ENCODE assay signal across 21 cellular contexts in the genomic region with DNA sequence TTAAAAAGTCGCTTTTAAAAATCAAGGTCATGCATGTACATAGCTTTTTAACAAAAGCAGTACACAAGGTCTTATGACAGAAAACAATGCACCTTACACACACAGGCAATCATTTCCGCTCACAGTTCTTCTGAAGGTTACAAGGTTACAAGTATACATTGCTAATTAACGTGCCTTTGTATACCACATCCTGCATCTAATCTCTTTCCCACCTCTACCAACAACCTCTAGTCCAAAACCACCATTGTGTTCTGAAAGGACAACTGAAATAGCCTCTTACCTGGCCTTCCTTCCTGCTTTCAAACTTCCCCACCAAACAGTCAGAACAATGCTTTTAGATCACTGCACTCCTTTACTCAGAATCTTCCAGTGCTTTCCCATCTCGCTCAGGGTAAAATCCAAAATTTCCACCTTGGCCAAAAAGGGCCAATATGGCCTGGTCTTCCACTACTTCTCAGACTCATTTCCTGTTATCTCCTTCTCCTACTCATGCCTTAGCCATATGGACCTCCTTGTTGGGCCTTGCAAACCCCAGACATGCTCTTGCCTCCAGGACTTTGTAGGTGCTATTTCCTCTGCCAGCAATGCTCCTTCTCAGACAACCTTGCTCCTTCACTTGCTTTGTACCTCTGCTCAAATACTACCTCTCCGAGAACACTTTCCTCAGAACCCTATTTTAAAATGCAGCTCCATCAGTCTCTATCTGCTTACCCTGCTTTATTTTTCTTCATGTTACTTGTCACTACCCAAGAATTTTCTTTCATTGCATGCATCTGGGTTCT.
DNase-seq lines count a peak whose midpoint lies in the region; ATAC-seq and TF ChIP-seq lines count a peak whose summit lies in the region.
"Had no signal": no experiment of that assay in that cellular context is flagged by ENCODE, and none has a peak within 500 bp of the region (broad histone marks: within the 10 kb centered on the region; RNA-seq: fewer than 3 reads in every experiment).

No MANE protein-coding gene starts in this region.

- H3K36me3 Mint-ChIP-seq in activated T-cell treated with anti-CD3 and anti-CD28 coated beads, Interleukin-2, amount 50 U/mL, for 24 hours (ENCODE audit: low read depth), result peaks cover 36% of the 10 kb centered on the region
- H3K36me3 Mint-ChIP-seq in activated T-cell treated with anti-CD3 and anti-CD28 coated beads, Interleukin-2, amount 50 U/mL, for 4 hours (ENCODE audit: insufficient read depth), result peaks cover 14% of the 10 kb centered on the region
- peaks cover 3% of the 10 kb centered on the region; the same call in 1 of the 3 replicates for H3K36me3 Mint-ChIP-seq in GM23338 (ENCODE audit: low read depth)
- H3K36me3 Mint-ChIP-seq in activated T-helper 17 cell treated with anti-CD3 and anti-CD28 coated beads, Interleukin-2, amount 50 U/mL, for 72 hours (ENCODE audit: low read depth), result peaks cover 12% of the 10 kb centered on the region
- peaks cover 8% of the 10 kb centered on the region for H3K36me3 Mint-ChIP-seq in natural killer cell
- H3K36me3 Mint-ChIP-seq in neural progenitor cell, result peaks cover 52% of the 10 kb centered on the region
- peaks cover 17 to 24% of the 10 kb centered on the region in 2 donors for H3K36me3 Mint-ChIP-seq in CD14-positive monocyte

- no peak overlapping the region for H3K4me3 Mint-ChIP-seq in activated T-cell treated with anti-CD3 and anti-CD28 coated beads, Interleukin-2, amount 50 U/mL, for 24 hours
- H3K4me3 Mint-ChIP-seq in activated T-cell treated with anti-CD3 and anti-CD28 coated beads, Interleukin-2, amount 50 U/mL, for 4 hours, result no peak overlapping the region
- H3K4me3 Mint-ChIP-seq in GM23338 (no peak overlapping the region), natural killer cell (peak overlapping the region; percentile 32), neural progenitor cell (no peak overlapping the region), CD14-positive monocyte (no peak overlapping the region)
- no peak overlapping the region for H3K4me3 Mint-ChIP-seq in activated T-helper 17 cell treated with anti-CD3 and anti-CD28 coated beads, Interleukin-2, amount 50 U/mL, for 72 hours

- H3K79me2 ChIP-seq in GM23338 (replicated peaks; ENCODE audit: insufficient read depth) (no peaks in the 10 kb centered on the region), neural progenitor cell (ENCODE audit: low read depth) (no peaks in the 10 kb centered on the region)

- peak overlapping the region; percentile 35 for H3K27ac Mint-ChIP-seq in activated T-cell treated with anti-CD3 and anti-CD28 coated beads, Interleukin-2, amount 50 U/mL, for 24 hours
- H3K27ac Mint-ChIP-seq in GM23338 (peak overlapping the region; percentile 2; the same call in 1 of the 2 replicates), natural killer cell (peak overlapping the region; percentile 21 to 43), neural progenitor cell (no peak overlapping the region), CD14-positive monocyte (no peak overlapping the region)
- H3K27ac Mint-ChIP-seq in activated T-helper 17 cell treated with anti-CD3 and anti-CD28 coated beads, Interleukin-2, amount 50 U/mL, for 72 hours, result no peak overlapping the region

- intact Hi-C loops in natural killer cell (cut with micrococcal nuclease), result no loop called here
- intact Hi-C loops in CD14-positive monocyte (cut with micrococcal nuclease), result no loop called here

- no peak for DNase-seq in activated T-cell treated with anti-CD3 and anti-CD28 coated beads, Interleukin-2, amount 50 U/mL, for 24 hours
- no peak for DNase-seq in activated T-cell treated with anti-CD3 and anti-CD28 coated beads, Interleukin-2, amount 50 U/mL, for 4 hours
- DNase-seq in GM23338 (ENCODE audit: low spot score) (no peak), natural killer cell (no peak), neural progenitor cell (ENCODE audit: low spot score) (no peak), CD14-positive monocyte (ENCODE audit: low spot score) (no peak)
- no peak for DNase-seq in stimulated activated CD4-positive, alpha-beta T cell treated with anti-CD3 and anti-CD28 coated beads, Interleukin-12 subunit alpha, Interleukin-12 subunit beta, amount 100 ng/mL, for 4 hours
- DNase-seq: activated gamma-delta T cell treated with Interleukin-2 at 50 U/mL for 16 hours; GDM1; KBM-7; lower lobe of right lung; MV-4-11; NCI-H1694 treated with DMSO at 0.1 percent for 48 hours; NCI-H748 treated with DMSO at 0.1 percent for 48 hours; OCI-M1; ovary; SHP77; stimulated activated CD4-positive, alpha-beta T cell treated with anti-CD3 and anti-CD28 coated beads, Interleukin-2, amount 100 ng/mL, for 24 hours; upper lobe of right lung had no signal

- peaks cover 6% of the 10 kb centered on the region for H3K4me1 ChIP-seq in GM23338 (ENCODE audit: insufficient read depth)
- H3K4me1 ChIP-seq in neural progenitor cell, result peaks cover 11% of the 10 kb centered on the region
- H3K4me1 ChIP-seq: A549, lower lobe of right lung, upper lobe of right lung had no signal

- H3K27me3 Mint-ChIP-seq in activated T-cell treated with anti-CD3 and anti-CD28 coated beads, Interleukin-2, amount 50 U/mL, for 24 hours, result no peaks in the 10 kb centered on the region
- no peaks in the 10 kb centered on the region for H3K27me3 Mint-ChIP-seq in activated T-cell treated with anti-CD3 and anti-CD28 coated beads, Interleukin-2, amount 50 U/mL, for 4 hours (ENCODE audit: low read depth)
- H3K27me3 Mint-ChIP-seq in GM23338 (ENCODE audit: insufficient read depth, low read depth, poor library complexity), result peaks cover 1% of the 10 kb centered on the region
- H3K27me3 Mint-ChIP-seq in activated T-helper 17 cell treated with anti-CD3 and anti-CD28 coated beads, Interleukin-2, amount 50 U/mL, for 72 hours, result no peaks in the 10 kb centered on the region
- no peaks in the 10 kb centered on the region for H3K27me3 Mint-ChIP-seq in natural killer cell (ENCODE audit: low read depth in 2 of 2)
- H3K27me3 Mint-ChIP-seq in neural progenitor cell (ENCODE audit: insufficient read depth, low read depth), result peaks cover 2% of the 10 kb centered on the region
- H3K27me3 Mint-ChIP-seq in CD14-positive monocyte (ENCODE audit: low read depth in 3 of 3), result peaks cover 0 to under 1% (median 0%) of the 10 kb centered on the region in 3 donors

- no peak overlapping the region for H2AFZ ChIP-seq in GM23338
- H2AFZ ChIP-seq in neural progenitor cell (replicated peaks), result no peak overlapping the region

- TF ChIP-seq CTCF in GM23338 (conservative IDR thresholded peaks at IDR 0.05; ENCODE audit: low read depth in 2 of 2) (no peak), natural killer cell (IDR thresholded peaks at IDR 0.05) (no peak), neural progenitor cell (IDR thresholded peaks at IDR 0.05) (no peak), CD14-positive monocyte (IDR thresholded peaks at IDR 0.05) (no peak)

- H3K9ac ChIP-seq in neural progenitor cell, result no peak overlapping the region

- H3F3A ChIP-seq in GM23338 (replicated peaks; ENCODE audit: low read depth) (no peaks in the 10 kb centered on the region), neural progenitor cell (ENCODE audit: low read depth) (peaks cover 12% of the 10 kb centered on the region)

- no peak for ATAC-seq in activated T-cell treated with anti-CD3 and anti-CD28 coated beads, Interleukin-2, amount 50 U/mL, for 4 hours
- ATAC-seq in GM23338 (no peak), natural killer cell (peak; percentile 68 to 89 (median 83))
- ATAC-seq in activated T-helper 17 cell treated with anti-CD3 and anti-CD28 coated beads, Interleukin-2, amount 50 U/mL, for 72 hours (replicated peaks), result peak; percentile 43
- ATAC-seq: A549, lower lobe of right lung, upper lobe of right lung had no signal

- H3K27ac ChIP-seq in GM23338 (ENCODE audit: low read depth), result no peak overlapping the region
- no peak overlapping the region for H3K27ac ChIP-seq in neural progenitor cell
- H3K27ac ChIP-seq: A549, lower lobe of right lung, ovary, upper lobe of right lung had no signal

- H3K4me2 ChIP-seq in GM23338 (no peak overlapping the region), neural progenitor cell (no peak overlapping the region)
- H3K4me2 ChIP-seq: A549 had no signal

- H3K9me2 ChIP-seq in GM23338 (ENCODE audit: insufficient read depth), result no peaks in the 10 kb centered on the region; the same call in 1 of the 2 replicates

- no peaks in the 10 kb centered on the region for H4K20me1 ChIP-seq in GM23338 (replicated peaks; ENCODE audit: insufficient read depth)
- no peaks in the 10 kb centered on the region for H4K20me1 ChIP-seq in neural progenitor cell (ENCODE audit: low read depth)

- H3K27me3 ChIP-seq in GM23338 (ENCODE audit: insufficient read depth) (no peaks in the 10 kb centered on the region), neural progenitor cell (no peaks in the 10 kb centered on the region)
- H3K27me3 ChIP-seq: ovary, upper lobe of right lung had no signal

- H3K36me3 ChIP-seq in GM23338 (ENCODE audit: insufficient read depth), result no peaks in the 10 kb centered on the region
- H3K36me3 ChIP-seq in neural progenitor cell, result no peaks in the 10 kb centered on the region
- H3K36me3 ChIP-seq: lower lobe of right lung, ovary, upper lobe of right lung had no signal

- no peaks in the 10 kb centered on the region for H3K9me3 ChIP-seq in neural progenitor cell (ENCODE audit: low read depth)
- H3K9me3 ChIP-seq: A549, lower lobe of right lung, ovary, upper lobe of right lung had no signal

- H3K4me1 Mint-ChIP-seq in activated T-cell treated with anti-CD3 and anti-CD28 coated beads, Interleukin-2, amount 50 U/mL, for 24 hours (ENCODE audit: low read depth), result peaks cover 22% of the 10 kb centered on the region
- H3K4me1 Mint-ChIP-seq in activated T-cell treated with anti-CD3 and anti-CD28 coated beads, Interleukin-2, amount 50 U/mL, for 4 hours (ENCODE audit: low read depth), result peaks cover 16% of the 10 kb centered on the region
- peaks cover 15% of the 10 kb centered on the region for H3K4me1 Mint-ChIP-seq in GM23338
- peaks cover 14% of the 10 kb centered on the region for H3K4me1 Mint-ChIP-seq in activated T-helper 17 cell treated with anti-CD3 and anti-CD28 coated beads, Interleukin-2, amount 50 U/mL, for 72 hours
- peaks cover 26 to 32% of the 10 kb centered on the region in 2 donors for H3K4me1 Mint-ChIP-seq in natural killer cell
- H3K4me1 Mint-ChIP-seq in neural progenitor cell, result peaks cover 8% of the 10 kb centered on the region
- no peaks in the 10 kb centered on the region for H3K4me1 Mint-ChIP-seq in CD14-positive monocyte

- H3K4me3 ChIP-seq in GM23338, result no peak overlapping the region
- H3K4me3 ChIP-seq in neural progenitor cell, result no peak overlapping the region
- H3K4me3 ChIP-seq: A549, lower lobe of right lung, ovary, upper lobe of right lung had no signal

- no peaks in the 10 kb centered on the region for H3K9me3 Mint-ChIP-seq in activated T-cell treated with anti-CD3 and anti-CD28 coated beads, Interleukin-2, amount 50 U/mL, for 24 hours
- H3K9me3 Mint-ChIP-seq in activated T-cell treated with anti-CD3 and anti-CD28 coated beads, Interleukin-2, amount 50 U/mL, for 4 hours, result peaks cover 4% of the 10 kb centered on the region
- H3K9me3 Mint-ChIP-seq in GM23338 (no peaks in the 10 kb centered on the region), natural killer cell (peaks cover 0 to 2% of the 10 kb centered on the region in 2 donors), neural progenitor cell (peaks cover 13% of the 10 kb centered on the region), CD14-positive monocyte (peaks cover 0 to 7% (median 3%) of the 10 kb centered on the region in 7 donors)
- peaks cover 6% of the 10 kb centered on the region for H3K9me3 Mint-ChIP-seq in activated T-helper 17 cell treated with anti-CD3 and anti-CD28 coated beads, Interleukin-2, amount 50 U/mL, for 72 hours

Comparison
In these comparisons a context has a peak if more than half of its experiments do, and no peak if none do; other contexts are left out.
1. H3K27ac Mint-ChIP-seq: peak in activated T-cell treated with anti-CD3 and anti-CD28 coated beads, Interleukin-2, amount 50 U/mL, for 24 hours (single experiment), GM23338 (single experiment) and natural killer cell (2 of 2); none in activated T-helper 17 cell treated with anti-CD3 and anti-CD28 coated beads, Interleukin-2, amount 50 U/mL, for 72 hours (single experiment), neural progenitor cell (single experiment) and CD14-positive monocyte (0 of 7).
2. ATAC-seq: peak in activated T-helper 17 cell treated with anti-CD3 and anti-CD28 coated beads, Interleukin-2, amount 50 U/mL, for 72 hours (single experiment) and natural killer cell (3 of 3); none in activated T-cell treated with anti-CD3 and anti-CD28 coated beads, Interleukin-2, amount 50 U/mL, for 4 hours (0 of 2) and GM23338 (single experiment).